In the genomic region with DNA sequence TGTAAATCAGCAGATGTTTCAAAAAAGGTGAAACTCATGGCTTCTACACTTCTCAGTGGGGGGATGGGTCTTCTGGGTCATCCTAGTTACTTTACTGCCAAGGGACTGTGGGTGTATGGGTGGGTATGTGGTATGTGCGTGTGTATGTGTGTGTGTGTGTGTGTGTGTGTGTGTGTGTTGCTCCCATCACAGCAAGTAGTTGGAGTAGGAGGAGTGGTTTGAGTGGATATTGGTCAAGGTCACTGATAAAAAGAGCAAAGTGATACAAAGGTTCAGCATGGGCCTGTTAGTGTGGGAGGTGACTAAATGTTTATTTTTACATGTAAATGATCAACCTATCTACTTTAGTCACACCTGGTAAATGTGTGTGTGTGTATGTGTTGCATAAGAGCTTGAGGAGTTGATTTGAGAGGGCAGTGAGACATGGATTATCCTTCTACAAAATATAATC, we compare ENCODE assay signal across 1 cellular context.
TF ChIP-seq lines count a peak whose summit lies in the region.

No MANE protein-coding gene starts in this region.

TF ChIP-seq in HepG2, 621 proteins besides CTCF, POLR2A, EP300 and RAD21 (continued from another document and continues in another):
- TF ChIP-seq, protein P1, sequence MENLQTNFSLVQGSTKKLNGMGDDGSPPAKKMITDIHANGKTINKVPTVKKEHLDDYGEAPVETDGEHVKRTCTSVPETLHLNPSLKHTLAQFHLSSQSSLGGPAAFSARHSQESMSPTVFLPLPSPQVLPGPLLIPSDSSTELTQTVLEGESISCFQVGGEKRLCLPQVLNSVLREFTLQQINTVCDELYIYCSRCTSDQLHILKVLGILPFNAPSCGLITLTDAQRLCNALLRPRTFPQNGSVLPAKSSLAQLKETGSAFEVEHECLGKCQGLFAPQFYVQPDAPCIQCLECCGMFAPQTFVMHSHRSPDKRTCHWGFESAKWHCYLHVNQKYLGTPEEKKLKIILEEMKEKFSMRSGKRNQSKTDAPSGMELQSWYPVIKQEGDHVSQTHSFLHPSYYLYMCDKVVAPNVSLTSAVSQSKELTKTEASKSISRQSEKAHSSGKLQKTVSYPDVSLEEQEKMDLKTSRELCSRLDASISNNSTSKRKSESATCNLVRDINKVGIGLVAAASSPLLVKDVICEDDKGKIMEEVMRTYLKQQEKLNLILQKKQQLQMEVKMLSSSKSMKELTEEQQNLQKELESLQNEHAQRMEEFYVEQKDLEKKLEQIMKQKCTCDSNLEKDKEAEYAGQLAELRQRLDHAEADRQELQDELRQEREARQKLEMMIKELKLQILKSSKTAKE (CRISPR knock-in tag; IDR thresholded peaks at IDR 0.05; ENCODE audit: borderline replicate concordance) = no peak
- TF ChIP-seq ZNF788 (CRISPR knock-in tag; IDR thresholded peaks at IDR 0.05; ENCODE audit: borderline replicate concordance) (no peak), RFX1 (IDR thresholded peaks at IDR 0.05) (no peak), ZNF567 (CRISPR knock-in tag; IDR thresholded peaks at IDR 0.05; ENCODE audit: borderline replicate concordance) (no peak), ZNF468 (CRISPR knock-in tag; IDR thresholded peaks at IDR 0.05) (no peak), ZNF460 (CRISPR knock-in tag; IDR thresholded peaks at IDR 0.05; ENCODE audit: borderline replicate concordance) (no peak), ZNF121 (CRISPR knock-in tag; IDR thresholded peaks at IDR 0.05) (no peak), ZBTB7A (CRISPR knock-in tag; IDR thresholded peaks at IDR 0.05) (no peak), ZC3H13 (CRISPR knock-in tag; IDR thresholded peaks at IDR 0.05) (no peak), GTF2F1 (IDR thresholded peaks at IDR 0.05; ENCODE audit: low read length) (no peak), HOXA5 (CRISPR knock-in tag; IDR thresholded peaks at IDR 0.05) (no peak), ZNF766 (CRISPR knock-in tag; IDR thresholded peaks at IDR 0.05; ENCODE audit: borderline replicate concordance) (no peak), ESRRA (CRISPR knock-in tag; IDR thresholded peaks at IDR 0.05; ENCODE audit: low read depth) (peak; percentile 87; the same call in 1 of the 2 replicates), ISL2 (CRISPR knock-in tag; IDR thresholded peaks at IDR 0.05) (no peak), TBX2 (CRISPR knock-in tag; IDR thresholded peaks at IDR 0.05; ENCODE audit: borderline replicate concordance) (peak; percentile 88), HNRNPH1 (optimal IDR thresholded peaks at IDR 0.05; ENCODE audit: low read depth, low read length) (no peak), ATF1 (CRISPR knock-in tag; IDR thresholded peaks at IDR 0.05) (no peak), REPIN1 (CRISPR knock-in tag; IDR thresholded peaks at IDR 0.05; ENCODE audit: borderline replicate concordance, low read depth) (0 out of 2 replicates have a peak, but pooled peaks have one; percentile 52), KDM5A (IDR thresholded peaks at IDR 0.05; ENCODE audit: borderline replicate concordance, low read length) (no peak), ZNF572 (CRISPR knock-in tag; IDR thresholded peaks at IDR 0.05) (no peak), ZNF432 (CRISPR knock-in tag; IDR thresholded peaks at IDR 0.05; ENCODE audit: borderline replicate concordance) (no peak), WIZ (CRISPR knock-in tag; IDR thresholded peaks at IDR 0.05) (no peak; the same call in 1 of the 2 replicates), ZNF562 (CRISPR knock-in tag; IDR thresholded peaks at IDR 0.05; ENCODE audit: borderline replicate concordance) (no peak), ARID2 (CRISPR knock-in tag; IDR thresholded peaks at IDR 0.05; ENCODE audit: borderline replicate concordance) (no peak), U2AF1 (optimal IDR thresholded peaks at IDR 0.05; ENCODE audit: low read depth, low read length) (no peak)
- TF ChIP-seq, protein P2, sequence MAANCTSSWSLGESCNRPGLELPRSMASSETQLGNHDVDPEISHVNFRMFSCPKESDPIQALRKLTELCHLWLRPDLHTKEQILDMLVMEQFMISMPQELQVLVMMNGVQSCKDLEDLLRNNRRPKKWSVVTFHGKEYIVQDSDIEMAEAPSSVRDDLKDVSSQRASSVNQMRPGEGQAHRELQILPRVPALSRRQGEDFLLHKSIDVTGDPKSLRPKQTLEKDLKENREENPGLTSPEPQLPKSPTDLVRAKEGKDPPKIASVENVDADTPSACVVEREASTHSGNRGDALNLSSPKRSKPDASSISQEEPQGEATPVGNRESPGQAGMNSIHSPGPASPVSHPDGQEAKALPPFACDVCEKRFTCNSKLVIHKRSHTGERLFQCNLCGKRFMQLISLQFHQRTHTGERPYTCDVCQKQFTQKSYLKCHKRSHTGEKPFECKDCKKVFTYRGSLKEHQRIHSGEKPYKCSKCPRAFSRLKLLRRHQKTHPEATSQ (CRISPR knock-in tag; IDR thresholded peaks at IDR 0.05; ENCODE audit: borderline replicate concordance) = no peak
- TF ChIP-seq, protein P3, sequence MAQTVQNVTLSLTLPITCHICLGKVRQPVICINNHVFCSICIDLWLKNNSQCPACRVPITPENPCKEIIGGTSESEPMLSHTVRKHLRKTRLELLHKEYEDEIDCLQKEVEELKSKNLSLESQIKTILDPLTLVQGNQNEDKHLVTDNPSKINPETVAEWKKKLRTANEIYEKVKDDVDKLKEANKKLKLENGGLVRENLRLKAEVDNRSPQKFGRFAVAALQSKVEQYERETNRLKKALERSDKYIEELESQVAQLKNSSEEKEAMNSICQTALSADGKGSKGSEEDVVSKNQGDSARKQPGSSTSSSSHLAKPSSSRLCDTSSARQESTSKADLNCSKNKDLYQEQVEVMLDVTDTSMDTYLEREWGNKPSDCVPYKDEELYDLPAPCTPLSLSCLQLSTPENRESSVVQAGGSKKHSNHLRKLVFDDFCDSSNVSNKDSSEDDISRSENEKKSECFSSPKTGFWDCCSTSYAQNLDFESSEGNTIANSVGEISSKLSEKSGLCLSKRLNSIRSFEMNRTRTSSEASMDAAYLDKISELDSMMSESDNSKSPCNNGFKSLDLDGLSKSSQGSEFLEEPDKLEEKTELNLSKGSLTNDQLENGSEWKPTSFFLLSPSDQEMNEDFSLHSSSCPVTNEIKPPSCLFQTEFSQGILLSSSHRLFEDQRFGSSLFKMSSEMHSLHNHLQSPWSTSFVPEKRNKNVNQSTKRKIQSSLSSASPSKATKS (CRISPR knock-in tag; IDR thresholded peaks at IDR 0.05) = no peak
- TF ChIP-seq, protein P4, sequence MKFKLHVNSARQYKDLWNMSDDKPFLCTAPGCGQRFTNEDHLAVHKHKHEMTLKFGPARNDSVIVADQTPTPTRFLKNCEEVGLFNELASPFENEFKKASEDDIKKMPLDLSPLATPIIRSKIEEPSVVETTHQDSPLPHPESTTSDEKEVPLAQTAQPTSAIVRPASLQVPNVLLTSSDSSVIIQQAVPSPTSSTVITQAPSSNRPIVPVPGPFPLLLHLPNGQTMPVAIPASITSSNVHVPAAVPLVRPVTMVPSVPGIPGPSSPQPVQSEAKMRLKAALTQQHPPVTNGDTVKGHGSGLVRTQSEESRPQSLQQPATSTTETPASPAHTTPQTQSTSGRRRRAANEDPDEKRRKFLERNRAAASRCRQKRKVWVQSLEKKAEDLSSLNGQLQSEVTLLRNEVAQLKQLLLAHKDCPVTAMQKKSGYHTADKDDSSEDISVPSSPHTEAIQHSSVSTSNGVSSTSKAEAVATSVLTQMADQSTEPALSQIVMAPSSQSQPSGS (CRISPR knock-in tag; IDR thresholded peaks at IDR 0.05) = peak; percentile 36; the same call in 1 of the 2 replicates
- TF ChIP-seq, protein P5, sequence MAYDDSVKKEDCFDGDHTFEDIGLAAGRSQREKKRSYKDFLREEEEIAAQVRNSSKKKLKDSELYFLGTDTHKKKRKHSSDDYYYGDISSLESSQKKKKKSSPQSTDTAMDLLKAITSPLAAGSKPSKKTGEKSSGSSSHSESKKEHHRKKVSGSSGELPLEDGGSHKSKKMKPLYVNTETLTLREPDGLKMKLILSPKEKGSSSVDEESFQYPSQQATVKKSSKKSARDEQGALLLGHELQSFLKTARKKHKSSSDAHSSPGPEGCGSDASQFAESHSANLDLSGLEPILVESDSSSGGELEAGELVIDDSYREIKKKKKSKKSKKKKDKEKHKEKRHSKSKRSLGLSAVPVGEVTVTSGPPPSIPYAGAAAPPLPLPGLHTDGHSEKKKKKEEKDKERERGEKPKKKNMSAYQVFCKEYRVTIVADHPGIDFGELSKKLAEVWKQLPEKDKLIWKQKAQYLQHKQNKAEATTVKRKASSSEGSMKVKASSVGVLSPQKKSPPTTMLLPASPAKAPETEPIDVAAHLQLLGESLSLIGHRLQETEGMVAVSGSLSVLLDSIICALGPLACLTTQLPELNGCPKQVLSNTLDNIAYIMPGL (CRISPR knock-in tag; IDR thresholded peaks at IDR 0.05; ENCODE audit: borderline replicate concordance in 1 of 2, low read depth in 1 of 2) = no peak
- TF ChIP-seq, protein P6, sequence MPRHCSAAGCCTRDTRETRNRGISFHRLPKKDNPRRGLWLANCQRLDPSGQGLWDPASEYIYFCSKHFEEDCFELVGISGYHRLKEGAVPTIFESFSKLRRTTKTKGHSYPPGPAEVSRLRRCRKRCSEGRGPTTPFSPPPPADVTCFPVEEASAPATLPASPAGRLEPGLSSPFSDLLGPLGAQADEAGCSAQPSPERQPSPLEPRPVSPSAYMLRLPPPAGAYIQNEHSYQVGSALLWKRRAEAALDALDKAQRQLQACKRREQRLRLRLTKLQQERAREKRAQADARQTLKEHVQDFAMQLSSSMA (CRISPR knock-in tag; IDR thresholded peaks at IDR 0.05) = no peak
- TF ChIP-seq, protein P7, sequence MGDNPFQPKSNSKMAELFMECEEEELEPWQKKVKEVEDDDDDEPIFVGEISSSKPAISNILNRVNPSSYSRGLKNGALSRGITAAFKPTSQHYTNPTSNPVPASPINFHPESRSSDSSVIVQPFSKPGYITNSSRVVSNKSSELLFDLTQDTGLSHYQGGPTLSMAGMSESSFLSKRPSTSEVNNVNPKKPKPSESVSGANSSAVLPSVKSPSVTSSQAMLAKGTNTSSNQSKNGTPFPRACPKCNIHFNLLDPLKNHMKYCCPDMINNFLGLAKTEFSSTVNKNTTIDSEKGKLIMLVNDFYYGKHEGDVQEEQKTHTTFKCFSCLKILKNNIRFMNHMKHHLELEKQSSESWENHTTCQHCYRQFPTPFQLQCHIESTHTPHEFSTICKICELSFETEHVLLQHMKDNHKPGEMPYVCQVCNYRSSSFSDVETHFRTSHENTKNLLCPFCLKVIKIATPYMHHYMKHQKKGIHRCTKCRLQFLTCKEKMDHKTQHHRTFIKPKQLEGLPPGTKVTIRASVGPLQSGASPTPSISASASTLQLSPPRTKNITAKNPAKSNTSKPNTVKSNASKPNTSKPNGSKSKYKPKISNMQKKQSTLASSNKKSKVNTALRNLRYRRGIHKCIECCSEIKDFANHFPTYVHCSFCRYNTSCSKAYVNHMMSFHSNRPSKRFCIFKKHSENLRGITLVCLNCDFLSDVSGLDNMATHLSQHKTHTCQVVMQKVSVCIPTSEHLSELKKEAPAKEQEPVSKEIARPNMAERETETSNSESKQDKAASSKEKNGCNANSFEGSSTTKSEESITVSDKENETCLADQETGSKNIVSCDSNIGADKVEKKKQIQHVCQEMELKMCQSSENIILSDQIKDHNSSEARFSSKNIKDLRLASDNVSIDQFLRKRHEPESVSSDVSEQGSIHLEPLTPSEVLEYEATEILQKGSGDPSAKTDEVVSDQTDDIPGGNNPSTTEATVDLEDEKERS (CRISPR knock-in tag; IDR thresholded peaks at IDR 0.05) = peak; percentile 68; the same call in 1 of the 2 replicates
- TF ChIP-seq, protein P8, sequence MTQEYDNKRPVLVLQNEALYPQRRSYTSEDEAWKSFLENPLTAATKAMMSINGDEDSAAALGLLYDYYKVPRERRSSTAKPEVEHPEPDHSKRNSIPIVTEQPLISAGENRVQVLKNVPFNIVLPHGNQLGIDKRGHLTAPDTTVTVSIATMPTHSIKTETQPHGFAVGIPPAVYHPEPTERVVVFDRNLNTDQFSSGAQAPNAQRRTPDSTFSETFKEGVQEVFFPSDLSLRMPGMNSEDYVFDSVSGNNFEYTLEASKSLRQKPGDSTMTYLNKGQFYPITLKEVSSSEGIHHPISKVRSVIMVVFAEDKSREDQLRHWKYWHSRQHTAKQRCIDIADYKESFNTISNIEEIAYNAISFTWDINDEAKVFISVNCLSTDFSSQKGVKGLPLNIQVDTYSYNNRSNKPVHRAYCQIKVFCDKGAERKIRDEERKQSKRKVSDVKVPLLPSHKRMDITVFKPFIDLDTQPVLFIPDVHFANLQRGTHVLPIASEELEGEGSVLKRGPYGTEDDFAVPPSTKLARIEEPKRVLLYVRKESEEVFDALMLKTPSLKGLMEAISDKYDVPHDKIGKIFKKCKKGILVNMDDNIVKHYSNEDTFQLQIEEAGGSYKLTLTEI (CRISPR knock-in tag; conservative IDR thresholded peaks at IDR 0.05) = no peak
- TF ChIP-seq, protein P9, sequence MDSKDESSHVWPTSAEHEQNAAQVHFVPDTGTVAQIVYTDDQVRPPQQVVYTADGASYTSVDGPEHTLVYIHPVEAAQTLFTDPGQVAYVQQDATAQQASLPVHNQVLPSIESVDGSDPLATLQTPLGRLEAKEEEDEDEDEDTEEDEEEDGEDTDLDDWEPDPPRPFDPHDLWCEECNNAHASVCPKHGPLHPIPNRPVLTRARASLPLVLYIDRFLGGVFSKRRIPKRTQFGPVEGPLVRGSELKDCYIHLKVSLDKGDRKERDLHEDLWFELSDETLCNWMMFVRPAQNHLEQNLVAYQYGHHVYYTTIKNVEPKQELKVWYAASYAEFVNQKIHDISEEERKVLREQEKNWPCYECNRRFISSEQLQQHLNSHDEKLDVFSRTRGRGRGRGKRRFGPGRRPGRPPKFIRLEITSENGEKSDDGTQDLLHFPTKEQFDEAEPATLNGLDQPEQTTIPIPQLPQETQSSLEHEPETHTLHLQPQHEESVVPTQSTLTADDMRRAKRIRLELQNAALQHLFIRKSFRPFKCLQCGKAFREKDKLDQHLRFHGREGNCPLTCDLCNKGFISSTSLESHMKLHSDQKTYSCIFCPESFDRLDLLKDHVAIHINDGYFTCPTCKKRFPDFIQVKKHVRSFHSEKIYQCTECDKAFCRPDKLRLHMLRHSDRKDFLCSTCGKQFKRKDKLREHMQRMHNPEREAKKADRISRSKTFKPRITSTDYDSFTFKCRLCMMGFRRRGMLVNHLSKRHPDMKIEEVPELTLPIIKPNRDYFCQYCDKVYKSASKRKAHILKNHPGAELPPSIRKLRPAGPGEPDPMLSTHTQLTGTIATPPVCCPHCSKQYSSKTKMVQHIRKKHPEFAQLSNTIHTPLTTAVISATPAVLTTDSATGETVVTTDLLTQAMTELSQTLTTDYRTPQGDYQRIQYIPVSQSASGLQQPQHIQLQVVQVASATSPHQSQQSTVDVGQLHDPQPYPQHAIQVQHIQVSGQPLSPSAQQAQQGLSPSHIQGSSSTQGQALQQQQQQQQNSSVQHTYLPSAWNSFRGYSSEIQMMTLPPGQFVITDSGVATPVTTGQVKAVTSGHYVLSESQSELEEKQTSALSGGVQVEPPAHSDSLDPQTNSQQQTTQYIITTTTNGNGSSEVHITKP (CRISPR knock-in tag; IDR thresholded peaks at IDR 0.05; ENCODE audit: low read depth) = no peak
